Comparison of ENCODE assay signal across 19 cellular contexts in genomic region chr3:108093616-108094015, GRCh38. TPM values are rescaled to one million over a fixed set of nuclear protein-coding genes. Genes with fewer than 3 reads are reported as not detected.
DNase-seq lines count a peak whose midpoint lies in the region; ATAC-seq and TF ChIP-seq lines count a peak whose summit lies in the region.
"Had no signal": no experiment of that assay in that cellular context is flagged by ENCODE, and none has a peak within 500 bp of the region (broad histone marks: within the 10 kb centered on the region; RNA-seq: fewer than 3 reads in every experiment).

No MANE protein-coding gene starts in this region.

- in situ Hi-C loops in HAP-1 (cut with MboI; ENCODE audit: low sequenced_read_pairs) = no loop called here

- POLR2A ChIA-PET in CD4-positive, alpha-beta T cell (lab: Charles Lee) = interaction anchor here (0.9 to 7.6 kb wide), 8 partner anchors 13 to 571 kb away, joined by 3 to 323 read pairs (median 4); partner anchors contain the start of gene IFT57

- intact Hi-C loops in CD4-positive, alpha-beta T cell (cut with DNase I, micrococcal nuclease) = no loop called here
- intact Hi-C loops in head of caudate nucleus (cut with DNase I) = loop anchor here (5.0 kb wide), 1 partner anchor 166 kb away; no protein-coding TSS in a partner anchor

- H3K4me3 Mint-ChIP-seq in CD4-positive, alpha-beta T cell = peak overlapping the region; percentile 90
- peak overlapping the region; percentile 93 for H3K4me3 Mint-ChIP-seq in T-helper 2 cell treated with Interferon-gamma antibody and Interleukin-4, amounts not matched to agents 5 μg/mL and 100 μg/mL, for 36 hours
- H3K4me3 Mint-ChIP-seq in immature natural killer cell = peak overlapping the region in 3 of 5 donors; percentile 0 to 18 (median 12)
- H3K4me3 Mint-ChIP-seq: activated naive CD8-positive, alpha-beta T cell treated with anti-CD3 and anti-CD28 coated beads, Interleukin-2, amount 10 ng/mL, durations not matched to agents 7 days and 5 days had no signal

- peak; percentile 29 for DNase-seq in activated CD8-positive, alpha-beta memory T cell treated with anti-CD3 and anti-CD28 coated beads, Interleukin-2, amount 50 U/mL, for 4 hours
- DNase-seq in activated CD8-positive, alpha-beta memory T cell treated with anti-CD3 and anti-CD28 coated beads, Interleukin-2, amount 50 U/mL, for 48 hours = no peak
- peak in 3 of 10 experiments; percentile 18 to 22 (median 19) for DNase-seq in CD4-positive, alpha-beta T cell
- no peak for DNase-seq in T-helper 2 cell treated with Interferon-gamma antibody and Interleukin-4, amounts not matched to agents 5 μg/mL and 100 μg/mL, for 36 hours (ENCODE audit: low spot score)
- DNase-seq in immature natural killer cell (no peak), NCI-H2171 (lab: John Stamatoyannopoulos, UW) (no peak), head of caudate nucleus (no peak), HAP-1 (ENCODE audit: low spot score in 2 of 2) (no peak)
- DNase-seq: activated naive CD8-positive, alpha-beta T cell treated with anti-CD3 and anti-CD28 coated beads, Interleukin-2, amount 10 ng/mL, durations not matched to agents 7 days and 5 days; DMS153; GDM1; lower lobe of right lung; NCI-H526; occipital lobe had no signal

- no peaks in the 10 kb centered on the region for H3K27me3 Mint-ChIP-seq in CD4-positive, alpha-beta T cell
- H3K27me3 Mint-ChIP-seq in T-helper 2 cell treated with Interferon-gamma antibody and Interleukin-4, amounts not matched to agents 5 μg/mL and 100 μg/mL, for 36 hours (ENCODE audit: low read depth) = no peaks in the 10 kb centered on the region
- peaks cover 23 to 33% (median 28%) of the 10 kb centered on the region in 3 donors for H3K27me3 Mint-ChIP-seq in immature natural killer cell (ENCODE audit: low read depth in 3 of 3)
- H3K27me3 Mint-ChIP-seq: activated naive CD8-positive, alpha-beta T cell treated with anti-CD3 and anti-CD28 coated beads, Interleukin-2, amount 10 ng/mL, durations not matched to agents 7 days and 5 days had no signal

- H3K27me3 ChIP-seq in CD4-positive, alpha-beta T cell (ENCODE audit: control insufficient read depth, insufficient read depth, low read length) = no peaks in the 10 kb centered on the region
- H3K27me3 ChIP-seq in HAP-1 (ENCODE audit: low read depth) = no peaks in the 10 kb centered on the region

- H3K27ac ChIP-seq in CD4-positive, alpha-beta T cell (ENCODE audit: low read depth, low read length) = peak overlapping the region; percentile 98
- H3K27ac ChIP-seq: A549, C4-2B, coronary artery, lower lobe of right lung had no signal

- H3K9me3 ChIP-seq in CD4-positive, alpha-beta T cell (ENCODE audit: control insufficient read depth, low read length) = no peaks in the 10 kb centered on the region
- no peaks in the 10 kb centered on the region; the same call in 1 of the 2 replicates for H3K9me3 ChIP-seq in HAP-1
- H3K9me3 ChIP-seq: A549, lower lobe of right lung had no signal

- H3K4me1 ChIP-seq in HAP-1 = no peaks in the 10 kb centered on the region

- no peak overlapping the region for H3K27ac Mint-ChIP-seq in CD4-positive, alpha-beta T cell
- H3K27ac Mint-ChIP-seq in T-helper 2 cell treated with Interferon-gamma antibody and Interleukin-4, amounts not matched to agents 5 μg/mL and 100 μg/mL, for 36 hours = peak overlapping the region; percentile 98
- peak overlapping the region in 4 of 6 donors; percentile 62 to 100 (median 98) for H3K27ac Mint-ChIP-seq in immature natural killer cell

- no peaks in the 10 kb centered on the region for H3K9me3 Mint-ChIP-seq in CD4-positive, alpha-beta T cell
- peaks cover 3% of the 10 kb centered on the region for H3K9me3 Mint-ChIP-seq in T-helper 2 cell treated with Interferon-gamma antibody and Interleukin-4, amounts not matched to agents 5 μg/mL and 100 μg/mL, for 36 hours
- peaks cover 0 to 2% (median 0%) of the 10 kb centered on the region in 6 donors for H3K9me3 Mint-ChIP-seq in immature natural killer cell
- H3K9me3 Mint-ChIP-seq: activated naive CD8-positive, alpha-beta T cell treated with anti-CD3 and anti-CD28 coated beads, Interleukin-2, amount 10 ng/mL, durations not matched to agents 7 days and 5 days had no signal

- H3K36me3 ChIP-seq in HAP-1 (replicated peaks) = no peaks in the 10 kb centered on the region
- H3K36me3 ChIP-seq: lower lobe of right lung had no signal

- peaks cover 61% of the 10 kb centered on the region for H3K4me1 Mint-ChIP-seq in CD4-positive, alpha-beta T cell (ENCODE audit: low read depth)
- peaks cover 38% of the 10 kb centered on the region for H3K4me1 Mint-ChIP-seq in T-helper 2 cell treated with Interferon-gamma antibody and Interleukin-4, amounts not matched to agents 5 μg/mL and 100 μg/mL, for 36 hours (ENCODE audit: low read depth)
- peaks cover 58 to 61% of the 10 kb centered on the region in 2 donors for H3K4me1 Mint-ChIP-seq in immature natural killer cell

- CTCF ChIA-PET in CD4-positive, alpha-beta T cell (lab: Charles Lee) = interaction anchor here (0.9 to 1.6 kb wide), 4 partner anchors 14 to 30 kb away, joined by 3 to 6 read pairs (median 4); no protein-coding TSS in a partner anchor

- ATAC-seq in CD4-positive, alpha-beta T cell (ENCODE audit: poor library complexity) = no peak
- ATAC-seq: A549, lower lobe of right lung, Right ventricle myocardium inferior had no signal

- no peak overlapping the region for H3K4me3 ChIP-seq in HAP-1
- H3K4me3 ChIP-seq: A549, coronary artery, lower lobe of right lung had no signal

- no peak for TF ChIP-seq CTCF in CD4-positive, alpha-beta T cell (IDR thresholded peaks at IDR 0.05)

- peaks cover 22% of the 10 kb centered on the region for H3K36me3 Mint-ChIP-seq in CD4-positive, alpha-beta T cell (ENCODE audit: low read depth)
- peaks cover 14% of the 10 kb centered on the region for H3K36me3 Mint-ChIP-seq in T-helper 2 cell treated with Interferon-gamma antibody and Interleukin-4, amounts not matched to agents 5 μg/mL and 100 μg/mL, for 36 hours (ENCODE audit: low read depth)
- H3K36me3 Mint-ChIP-seq in immature natural killer cell = peaks cover 0 to 9% (median 0%) of the 10 kb centered on the region in 3 donors
- H3K36me3 Mint-ChIP-seq: brain had no signal

RNA-seq across cellular contexts. Expression of gene CD47, which starts 2.8 kb away (rescaled TPM):
- 100 to 1,000 TPM; 166 to 170 TPM for total RNA-seq in CD4-positive, alpha-beta T cell
- polyA plus RNA-seq in immature natural killer cell = 100 to 1,000 TPM; 291 to 313 (median 291) TPM

Comparison
In these comparisons a context has a peak if more than half of its experiments do, and no peak if none do; other contexts are left out.
1. H3K4me3 Mint-ChIP-seq: peak in every context shown above with its lines; median percentile 93 in T-helper 2 cell treated with Interferon-gamma antibody and Interleukin-4, amounts not matched to agents 5 μg/mL and 100 μg/mL, for 36 hours; 90 in CD4-positive, alpha-beta T cell; 12 in immature natural killer cell.